Comparison of ENCODE assay signal across 8 cellular contexts in the genomic region with DNA sequence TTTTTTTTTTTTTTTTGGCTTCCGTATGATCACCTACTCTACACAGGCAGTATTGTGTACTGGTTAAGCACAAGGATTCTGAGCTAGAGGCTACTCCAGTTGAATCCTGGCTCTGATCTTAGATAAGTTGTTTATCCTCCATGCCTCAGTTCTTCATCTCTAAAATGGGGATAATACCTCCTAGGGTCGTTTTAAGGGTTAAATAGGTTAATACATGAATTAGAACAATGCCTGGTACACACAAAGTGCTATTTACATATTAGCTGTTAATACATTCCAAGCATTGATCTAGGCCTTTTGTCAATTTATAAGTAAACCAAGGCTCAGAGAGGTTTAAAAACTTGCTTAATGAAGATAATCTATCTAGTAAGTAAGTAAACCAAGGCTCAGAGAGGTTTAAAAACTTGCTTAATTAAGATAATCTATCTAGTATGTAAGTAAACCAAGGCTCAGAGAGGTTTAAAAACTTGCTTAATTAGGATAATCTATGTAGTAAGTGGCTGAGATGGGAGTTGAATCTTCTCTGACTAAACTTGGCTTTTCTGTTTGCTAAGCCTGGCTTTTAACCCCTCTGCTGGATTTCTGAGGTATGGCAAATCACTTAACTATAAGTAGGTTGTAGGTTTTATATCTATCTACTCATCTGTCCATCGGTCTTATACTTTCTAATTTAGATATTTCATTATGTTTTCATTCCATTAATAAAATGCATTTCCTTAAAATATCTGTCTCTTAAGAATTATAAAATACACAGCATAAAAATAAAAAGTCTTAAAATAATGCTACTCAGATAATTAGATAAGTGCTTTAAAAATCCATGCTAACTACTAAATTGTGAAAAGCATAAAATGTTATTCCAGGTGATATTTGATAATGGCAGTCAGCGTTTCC. TPM values are rescaled to one million over a fixed set of nuclear protein-coding genes. Genes with fewer than 3 reads are reported as not detected.
DNase-seq lines count a peak whose midpoint lies in the region; ATAC-seq and TF ChIP-seq lines count a peak whose summit lies in the region.

No MANE protein-coding gene starts in this region.

- no peak overlapping the region for H2AFZ ChIP-seq in OCI-LY7 (ENCODE audit: low read length)

- no peaks in the 10 kb centered on the region for H3K79me2 ChIP-seq in OCI-LY7 (ENCODE audit: insufficient read depth, low read depth, low read length)

- no peak overlapping the region for H3K4me2 ChIP-seq in OCI-LY7 (ENCODE audit: low read length)

- no peaks in the 10 kb centered on the region for H3K9me2 ChIP-seq in OCI-LY7 (ENCODE audit: insufficient read depth, low read length)

- TF ChIP-seq CTCF in OCI-LY7 (conservative IDR thresholded peaks at IDR 0.05; ENCODE audit: low read length) (peak; percentile 62), omental fat pad (IDR thresholded peaks at IDR 0.05) (no peak)

- CTCF ChIA-PET in OCI-LY7 (lab: Charles Lee; ENCODE audit: unreplicated experiment) = no interaction called here

- intact Hi-C loops in OCI-LY7 (cut with micrococcal nuclease; ENCODE audit: unreplicated experiment) = no loop called here

- no peaks in the 10 kb centered on the region for H3K4me1 ChIP-seq in OCI-LY7 (ENCODE audit: insufficient read depth, low read length, poor library complexity, severe bottlenecking)

- POLR2A ChIA-PET in OCI-LY7 (lab: Charles Lee) = interaction anchor here (0.6 to 1.5 kb wide), 4 partner anchors 10 to 65 kb away, joined by 3 to 6 read pairs (median 4); no protein-coding TSS in a partner anchor

- no peak overlapping the region for H3K4me3 ChIP-seq in OCI-LY7 (ENCODE audit: low read depth, low read length, poor library complexity, severe bottlenecking)

- H3K27ac ChIP-seq in OCI-LY7 (ENCODE audit: low read depth, low read length, poor library complexity, severe bottlenecking) = no peak overlapping the region

- no TSS peak for BruUV-seq in OCI-LY7 (replicated peaks; lab: Mats Ljungman, UMichigan)

- ATAC-seq in GM18870 (IDR thresholded peaks at IDR 0.05; ENCODE audit: unreplicated experiment) (peak; percentile 15), HG03064 (IDR thresholded peaks at IDR 0.05; ENCODE audit: low read depth, unreplicated experiment) (peak; percentile 4), omental fat pad (ENCODE audit: low FRiP score) (no peak)

- no peaks in the 10 kb centered on the region for H3K9me3 ChIP-seq in OCI-LY7 (ENCODE audit: low read length)

- H3K36me3 ChIP-seq in OCI-LY7 (ENCODE audit: insufficient read depth, low read length) = no peaks in the 10 kb centered on the region

- DNase-seq in AML-193 (lab: John Stamatoyannopoulos, UW) (peak; percentile 56 to 63), OCI-LY7 (ENCODE audit: low spot score) (peak; percentile 9), fibroblast of the conjunctiva (ENCODE audit: low read depth) (peak; percentile 12), omental fat pad (ENCODE audit: low spot score) (no peak), NOMO-1 treated with DMSO at 0.1 percent for 48 hours (lab: John Stamatoyannopoulos, UW; ENCODE audit: unreplicated experiment) (no peak), GF-D8 (lab: John Stamatoyannopoulos, UW) (no peak)

- H4K20me1 ChIP-seq in OCI-LY7 (ENCODE audit: insufficient read depth, low read length) = peaks cover 8% of the 10 kb centered on the region; the same call in 1 of the 2 replicates

RNA-seq across cellular contexts. Expression of a gene that starts 59.2 kb away (rescaled TPM):
- total RNA-seq in OCI-LY7 (2014; rRNA removed; shearing (Covaris generic)) = 7.4 and 9.6 TPM in 2 replicates
- total RNA-seq in OCI-LY7 (2022) (7.3 and 10.7 TPM in 2 replicates), omental fat pad (10 to 100 TPM; 23.7 to 29.5 (median 25.5) TPM)

Comparison
In these comparisons a context has a peak if more than half of its experiments do, and no peak if none do; other contexts are left out.
1. DNase-seq: peak in AML-193 (2 of 2), OCI-LY7 (single experiment) and fibroblast of the conjunctiva (single experiment); none in omental fat pad (single experiment), NOMO-1 treated with DMSO at 0.1 percent for 48 hours (single experiment) and GF-D8 (single experiment).